In the genomic region with DNA sequence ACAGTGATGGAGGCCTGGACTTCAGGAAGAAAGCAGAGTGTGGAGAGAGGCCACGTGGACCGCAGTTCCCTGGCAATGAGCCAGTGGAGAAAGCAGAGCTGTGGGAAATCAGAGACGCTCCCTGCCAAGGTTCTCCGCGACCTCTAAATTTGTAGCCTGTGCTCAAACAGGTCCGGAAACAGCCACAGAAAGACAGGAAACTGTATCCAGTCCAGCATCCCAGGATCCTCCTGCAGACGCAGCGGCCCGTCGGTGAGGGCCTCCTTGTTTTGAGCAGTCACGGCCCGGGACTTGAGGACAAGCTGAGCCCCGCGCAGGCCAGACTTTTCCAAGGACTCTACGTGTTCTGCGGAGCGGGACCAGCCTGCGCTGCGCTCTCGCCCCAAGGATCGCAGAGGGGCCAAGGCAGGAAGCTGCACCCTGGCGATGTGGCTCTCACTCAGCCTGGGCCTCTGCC, we compare ENCODE assay signal across 22 cellular contexts. TPM values are rescaled to one million over a fixed set of nuclear protein-coding genes. Genes with fewer than 3 reads are reported as not detected.
DNase-seq lines count a peak whose midpoint lies in the region; ATAC-seq and TF ChIP-seq lines count a peak whose summit lies in the region.
"Had no signal": no experiment of that assay in that cellular context is flagged by ENCODE, and none has a peak within 500 bp of the region (broad histone marks: within the 10 kb centered on the region; RNA-seq: fewer than 3 reads in every experiment).

No MANE protein-coding gene starts in this region.

- no peak overlapping the region for H3K4me3 Mint-ChIP-seq in type B pancreatic cell
- H3K4me3 Mint-ChIP-seq: activated CD4-positive, alpha-beta T cell treated with anti-CD3 and anti-CD28 coated beads for 36 hours; activated naive CD8-positive, alpha-beta T cell treated with anti-CD3 and anti-CD28 coated beads for 36 hours; activated T-helper 1 cell treated with anti-CD3 and anti-CD28 coated beads, Interleukin-12 subunit alpha, Interleukin-12 subunit beta, Interleukin-2, Interleukin-4 antibody, amounts not matched to agents 30 ng/mL and 10 ng/mL and 1 ng/mL, durations not matched to agents 14 hours and 24 hours and 36 hours; neural crest cell had no signal

- H3K4me3 ChIP-seq in adrenal gland (no peak overlapping the region), gastroesophageal sphincter (no peak overlapping the region), neuronal stem cell (ENCODE audit: low read length in 2 of 2) (no peak overlapping the region)
- H3K4me3 ChIP-seq: GM12878, uterus had no signal

- no peak overlapping the region for H3K4me2 ChIP-seq in neuronal stem cell (ENCODE audit: insufficient read depth, low read length, poor library complexity, severe bottlenecking)

- peak overlapping the region; percentile 55 for H2BK5ac ChIP-seq in neuronal stem cell (ENCODE audit: low read length)

- H3K9ac ChIP-seq in neuronal stem cell (ENCODE audit: low read depth, low read length, poor library complexity), result no peak overlapping the region

- peaks cover 4% of the 10 kb centered on the region for H3K27me3 Mint-ChIP-seq in type B pancreatic cell

- ATAC-seq in gastroesophageal sphincter (peak; percentile 46), GM21576 (IDR thresholded peaks at IDR 0.05; ENCODE audit: unreplicated experiment) (no peak)
- ATAC-seq: activated CD4-positive, alpha-beta T cell treated with anti-CD3 and anti-CD28 coated beads for 36 hours; GM12878 had no signal

- TF ChIP-seq POLR2A in adrenal gland (IDR thresholded peaks at IDR 0.05) (no peak), gastroesophageal sphincter (IDR thresholded peaks at IDR 0.05) (no peak)

- intact Hi-C loops in adrenal gland (cut with DNase I), result no loop called here

- no peaks in the 10 kb centered on the region for H3K36me3 Mint-ChIP-seq in type B pancreatic cell
- H3K36me3 Mint-ChIP-seq: activated naive CD8-positive, alpha-beta T cell treated with anti-CD3 and anti-CD28 coated beads for 36 hours had no signal

- H3K27me3 ChIP-seq in adrenal gland (no peaks in the 10 kb centered on the region), gastroesophageal sphincter (no peaks in the 10 kb centered on the region), neuronal stem cell (ENCODE audit: control insufficient read depth in 3 of 3, insufficient read depth in 3 of 3, low read depth in 1 of 3, low read length in 3 of 3) (peaks cover 0 to 3% (median 0%) of the 10 kb centered on the region in 3 experiments)
- H3K27me3 ChIP-seq: uterus had no signal

- no peak for TF ChIP-seq EP300 in gastroesophageal sphincter (IDR thresholded peaks at IDR 0.05)

- TF ChIP-seq CTCF in adrenal gland (IDR thresholded peaks at IDR 0.05), result no peak
- TF ChIP-seq CTCF in gastroesophageal sphincter (IDR thresholded peaks at IDR 0.05), result no peak
- TF ChIP-seq CTCF in type B pancreatic cell (conservative IDR thresholded peaks at IDR 0.05), result no peak

- H3K4me1 Mint-ChIP-seq in type B pancreatic cell (ENCODE audit: unreplicated experiment), result no peaks in the 10 kb centered on the region
- H3K4me1 Mint-ChIP-seq: activated CD4-positive, alpha-beta T cell treated with anti-CD3 and anti-CD28 coated beads for 36 hours; activated naive CD8-positive, alpha-beta T cell treated with anti-CD3 and anti-CD28 coated beads for 36 hours; neural crest cell had no signal

- WGBS in adrenal gland, 4 donors, result 37 to 53% (median 41%) methylated on average over 11 to 22 of the region's 22 CpGs
- WGBS in gastroesophageal sphincter (ENCODE audit: low coverage in 1 of 2), 2 donors, result 20 to 35% methylated on average over 3 to 8 of the region's 22 CpGs
- no CpG with 5 or more reads among the region's 22 CpGs for WGBS in neuronal stem cell (ENCODE audit: extremely low coverage in 2 of 2, insufficient read length in 2 of 2, insufficient replicate concordance in 1 of 2), 2 donors

- no peaks in the 10 kb centered on the region for H3K9me3 Mint-ChIP-seq in type B pancreatic cell
- H3K9me3 Mint-ChIP-seq: activated naive CD8-positive, alpha-beta T cell treated with anti-CD3 and anti-CD28 coated beads for 36 hours; activated T-helper 1 cell treated with anti-CD3 and anti-CD28 coated beads, Interleukin-12 subunit alpha, Interleukin-12 subunit beta, Interleukin-2, Interleukin-4 antibody, amounts not matched to agents 30 ng/mL and 10 ng/mL and 1 ng/mL, durations not matched to agents 14 hours and 24 hours and 36 hours; neural crest cell had no signal

- H4K8ac ChIP-seq in neuronal stem cell (ENCODE audit: low read depth, low read length), result no peak overlapping the region

- peak; percentile 31 for DNase-seq in DMS153 (lab: John Stamatoyannopoulos, UW)
- no peak for DNase-seq in DMS153 treated with DMSO at 0.1 percent for 48 hours (lab: John Stamatoyannopoulos, UW; ENCODE audit: unreplicated experiment)
- DNase-seq in adrenal gland, result peak; percentile 42 to 81 (median 55)
- no peak for DNase-seq in neuronal stem cell (ENCODE audit: low spot score)
- no peak for DNase-seq in type B pancreatic cell (ENCODE audit: extremely low spot score, unreplicated experiment)
- no peak for DNase-seq in iPS-NIHi7 (ENCODE audit: extremely low spot score)
- DNase-seq: activated CD4-positive, alpha-beta T cell treated with anti-CD3 and anti-CD28 coated beads for 36 hours; activated naive CD8-positive, alpha-beta T cell treated with anti-CD3 and anti-CD28 coated beads for 36 hours; DMS79; foreskin melanocyte; midbrain; MV-4-11; NCI-H1930; NCI-H524 had no signal

- H2BK120ac ChIP-seq in neuronal stem cell (ENCODE audit: low read depth, low read length), result peak overlapping the region; percentile 23

- no peak overlapping the region for H3K18ac ChIP-seq in neuronal stem cell (ENCODE audit: low read length)

- no peak overlapping the region for H2AK5ac ChIP-seq in neuronal stem cell (ENCODE audit: low read depth, low read length)

- no peaks in the 10 kb centered on the region for H3K4me1 ChIP-seq in adrenal gland (replicated peaks in 1 of 2)
- H3K4me1 ChIP-seq in gastroesophageal sphincter, result peaks cover 0 to 6% (median 0%) of the 10 kb centered on the region in 3 donors
- H3K4me1 ChIP-seq in neuronal stem cell (ENCODE audit: control insufficient read depth in 2 of 2, insufficient read depth in 1 of 2, low read depth in 1 of 2, low read length in 2 of 2), result no peaks in the 10 kb centered on the region
- H3K4me1 ChIP-seq: uterus had no signal

- no peak overlapping the region for H2AFZ ChIP-seq in neuronal stem cell (ENCODE audit: low read length)

- H3K23ac ChIP-seq in neuronal stem cell (ENCODE audit: low read depth, low read length, poor library complexity), result no peak overlapping the region

- H3K79me1 ChIP-seq in neuronal stem cell (ENCODE audit: low read depth, low read length), result no peaks in the 10 kb centered on the region

- H3K27ac Mint-ChIP-seq in type B pancreatic cell, result no peak overlapping the region
- H3K27ac Mint-ChIP-seq: activated CD4-positive, alpha-beta T cell treated with anti-CD3 and anti-CD28 coated beads for 36 hours; activated naive CD8-positive, alpha-beta T cell treated with anti-CD3 and anti-CD28 coated beads for 36 hours; activated T-helper 1 cell treated with anti-CD3 and anti-CD28 coated beads, Interleukin-12 subunit alpha, Interleukin-12 subunit beta, Interleukin-2, Interleukin-4 antibody, amounts not matched to agents 30 ng/mL and 10 ng/mL and 1 ng/mL, durations not matched to agents 14 hours and 24 hours and 36 hours had no signal

- H3K36me3 ChIP-seq in adrenal gland (replicated peaks in 1 of 2), result no peaks in the 10 kb centered on the region
- no peaks in the 10 kb centered on the region for H3K36me3 ChIP-seq in gastroesophageal sphincter
- H3K36me3 ChIP-seq in neuronal stem cell (replicated peaks in 1 of 2; ENCODE audit: control insufficient read depth in 2 of 2, insufficient read depth in 2 of 2, low read length in 2 of 2), result no peaks in the 10 kb centered on the region
- H3K36me3 ChIP-seq: uterus had no signal

- H3K14ac ChIP-seq in neuronal stem cell (ENCODE audit: low read length), result peak overlapping the region; percentile 64

- no peak overlapping the region for H3K4ac ChIP-seq in neuronal stem cell (ENCODE audit: low read length)

- H3K27ac ChIP-seq in adrenal gland, result peak overlapping the region in 1 of 5 donors; percentile 29
- peak overlapping the region in 2 of 4 donors; percentile 26 to 53 for H3K27ac ChIP-seq in gastroesophageal sphincter
- no peak overlapping the region for H3K27ac ChIP-seq in neuronal stem cell (replicated peaks; ENCODE audit: low read length)
- H3K27ac ChIP-seq: 22Rv1 had no signal

- H2BK12ac ChIP-seq in neuronal stem cell (ENCODE audit: low read length), result peak overlapping the region; percentile 31

- peak overlapping the region; percentile 18 for H2BK15ac ChIP-seq in neuronal stem cell (ENCODE audit: low read length)

- no peak overlapping the region for H4K91ac ChIP-seq in neuronal stem cell (ENCODE audit: low read depth, low read length, poor library complexity)

- H3K9me3 ChIP-seq in adrenal gland (replicated peaks in 1 of 3) (no peaks in the 10 kb centered on the region), gastroesophageal sphincter (no peaks in the 10 kb centered on the region), neuronal stem cell (replicated peaks in 1 of 2; ENCODE audit: control insufficient read depth in 2 of 2, insufficient read depth in 1 of 2, low read depth in 1 of 2, low read length in 2 of 2) (no peaks in the 10 kb centered on the region)
- H3K9me3 ChIP-seq: uterus had no signal

RNA-seq across cellular contexts. Expression of a gene that starts 22.3 kb away (rescaled TPM):
- total RNA-seq in adrenal gland (100 to 1,000 TPM; 525 to 928 (median 720) TPM), gastroesophageal sphincter (1,000 to 10,000 TPM in 2 of 4 donors, 100 to 1,000 TPM in 2; 637 to 1,292 (median 907) TPM), type B pancreatic cell (ENCODE audit: low replicate concordance) (1,264 and 1,454 TPM in 2 replicates)
- polyA plus RNA-seq in adrenal gland, result 1,000 to 10,000 TPM; 1,002 to 1,751 (median 1,313) TPM
- polyA plus RNA-seq in neuronal stem cell (2013, experiment 1 of 2), result 3,054 TPM
- 3,086 TPM for polyA plus RNA-seq in neuronal stem cell (2013, experiment 2 of 2)

RNA-seq across cellular contexts. Expression of a gene that starts 38.7 kb away (rescaled TPM):
- total RNA-seq in adrenal gland (under 1 TPM in 1 of 8 donors, not detected in 7; 0.08 TPM), gastroesophageal sphincter (under 1 TPM in 2 of 4 donors, not detected in 2; 0.08 to 0.47 TPM), type B pancreatic cell (ENCODE audit: low replicate concordance) (not detected in 2 replicates)
- under 1 TPM; 0.07 to 0.56 (median 0.13) TPM for polyA plus RNA-seq in adrenal gland
- not detected for polyA plus RNA-seq in neuronal stem cell (2013, experiment 1 of 2)
- 0.01 TPM for polyA plus RNA-seq in neuronal stem cell (2013, experiment 2 of 2)
- total RNA-seq: activated CD4-positive, alpha-beta T cell treated with anti-CD3 and anti-CD28 coated beads for 36 hours; activated naive CD8-positive, alpha-beta T cell treated with anti-CD3 and anti-CD28 coated beads for 36 hours; activated T-helper 1 cell treated with anti-CD3 and anti-CD28 coated beads, Interleukin-12 subunit alpha, Interleukin-12 subunit beta, Interleukin-2, Interleukin-4 antibody, amounts not matched to agents 30 ng/mL and 10 ng/mL and 1 ng/mL, durations not matched to agents 14 hours and 24 hours and 36 hours; bronchial epithelial cell; neural crest cell had no signal

RNA-seq across cellular contexts. Expression of a gene that starts 45.6 kb away (rescaled TPM):
- total RNA-seq in adrenal gland, result 10 to 100 TPM; 34.2 to 67.2 (median 48.1) TPM
- polyA plus RNA-seq in adrenal gland, result 10 to 100 TPM; 38.3 to 70.6 (median 45.9) TPM
- 10 to 100 TPM; 24.9 to 44.8 (median 28.5) TPM for total RNA-seq in gastroesophageal sphincter
- 22.9 TPM for polyA plus RNA-seq in neuronal stem cell (2013, experiment 1 of 2)
- polyA plus RNA-seq in neuronal stem cell (2013, experiment 2 of 2), result 24.1 TPM
- total RNA-seq in type B pancreatic cell (ENCODE audit: low replicate concordance), result 26.9 and 30.3 TPM in 2 replicates

Comparison
In these comparisons a context has a peak if more than half of its experiments do, and no peak if none do; other contexts are left out.
1. DNase-seq: peak in DMS153 (single experiment) and adrenal gland (7 of 7); none in DMS153 treated with DMSO at 0.1 percent for 48 hours (single experiment), neuronal stem cell (single experiment), type B pancreatic cell (single experiment) and iPS-NIHi7 (single experiment).